Comparison of ENCODE assay signal across 8 cellular contexts in genomic region chr4:133149932-133150642, GRCh38. TPM values are rescaled to one million over a fixed set of nuclear protein-coding genes. Genes with fewer than 3 reads are reported as not detected.
DNase-seq lines count a peak whose midpoint lies in the region; ATAC-seq and TF ChIP-seq lines count a peak whose summit lies in the region.

No MANE protein-coding gene starts in this region.

- no peak for DNase-seq in stimulated activated naive CD8-positive, alpha-beta T cell treated with anti-CD3 and anti-CD28 coated beads, Interleukin-15, Interleukin-2, amounts not matched to agents 100 U/mL and 50 U/mL, for 24 hours
- DNase-seq in dorsolateral prefrontal cortex (peak in 1 of 10 donors; percentile 34), NCI-H1694 (lab: John Stamatoyannopoulos, UW) (no peak), globus pallidus (ENCODE audit: low spot score) (no peak)

- peaks cover 87% of the 10 kb centered on the region for H3K27me3 Mint-ChIP-seq in stimulated activated naive CD8-positive, alpha-beta T cell treated with anti-CD3 and anti-CD28 coated beads, Interleukin-15, Interleukin-2, amounts not matched to agents 100 ng/mL and 50 ng/mL, for 24 hours

- intact Hi-C loops in dorsolateral prefrontal cortex (cut with DNase I) = loop anchor here (5.0 kb wide), 2 partner anchors 193 to 332 kb away; no protein-coding TSS in a partner anchor

- H3K36me3 Mint-ChIP-seq in stimulated activated naive CD8-positive, alpha-beta T cell treated with anti-CD3 and anti-CD28 coated beads, Interleukin-15, Interleukin-2, amounts not matched to agents 100 ng/mL and 50 ng/mL, for 24 hours (ENCODE audit: low read depth) = peaks cover 7% of the 10 kb centered on the region

- H4K20me1 ChIP-seq in neural cell (ENCODE audit: insufficient read depth) = no peaks in the 10 kb centered on the region

- peaks cover 31% of the 10 kb centered on the region for H3K4me1 Mint-ChIP-seq in stimulated activated naive CD8-positive, alpha-beta T cell treated with anti-CD3 and anti-CD28 coated beads, Interleukin-15, Interleukin-2, amounts not matched to agents 100 ng/mL and 50 ng/mL, for 24 hours (ENCODE audit: low read depth)

- H3K36me3 ChIP-seq in neural cell (ENCODE audit: insufficient read depth, low read length) = no peaks in the 10 kb centered on the region

- H3K4me3 Mint-ChIP-seq in stimulated activated naive CD8-positive, alpha-beta T cell treated with anti-CD3 and anti-CD28 coated beads, Interleukin-15, Interleukin-2, amounts not matched to agents 100 ng/mL and 50 ng/mL, for 24 hours = peak overlapping the region; percentile 25

- no peak for TF ChIP-seq RAD21 in neural cell (conservative IDR thresholded peaks at IDR 0.05)

- peak overlapping the region; percentile 77 for H3K9ac ChIP-seq in neural cell (ENCODE audit: low read length)

- H3K4me3 ChIP-seq in dorsolateral prefrontal cortex (peak overlapping the region; percentile 65 to 97 (median 80)), neural cell (ENCODE audit: low read length) (peak overlapping the region; percentile 81)

- no peak for TF ChIP-seq CTCF in dorsolateral prefrontal cortex (IDR thresholded peaks at IDR 0.05 in 54 of 56, conservative IDR thresholded peaks at IDR 0.05 in 2 of 56; ENCODE audit: low read depth in 1 of 56, partially characterized antibody in 56 of 56)
- TF ChIP-seq CTCF in neural cell (IDR thresholded peaks at IDR 0.05; ENCODE audit: poor library complexity, severe bottlenecking) = no peak

- no peaks in the 10 kb centered on the region for H3K79me2 ChIP-seq in neural cell (replicated peaks; ENCODE audit: insufficient read depth, low read length)

- H3K9me3 ChIP-seq in neural cell (ENCODE audit: low read length) = no peaks in the 10 kb centered on the region

- no peaks in the 10 kb centered on the region for H3K9me3 Mint-ChIP-seq in stimulated activated naive CD8-positive, alpha-beta T cell treated with anti-CD3 and anti-CD28 coated beads, Interleukin-15, Interleukin-2, amounts not matched to agents 100 ng/mL and 50 ng/mL, for 24 hours

- TF ChIP-seq EP300 in neural cell (conservative IDR thresholded peaks at IDR 0.05; ENCODE audit: poor library complexity, severe bottlenecking) = no peak

- H3K4me2 ChIP-seq in neural cell (ENCODE audit: low read length) = peak overlapping the region; percentile 68

- H3K9me2 ChIP-seq in neural cell (ENCODE audit: insufficient read depth, low read length) = no peaks in the 10 kb centered on the region

- no peak overlapping the region for H3K27ac Mint-ChIP-seq in stimulated activated naive CD8-positive, alpha-beta T cell treated with anti-CD3 and anti-CD28 coated beads, Interleukin-15, Interleukin-2, amounts not matched to agents 100 ng/mL and 50 ng/mL, for 24 hours

- H3K27me3 ChIP-seq in dorsolateral prefrontal cortex (peaks cover 0 to 3% (median 0%) of the 10 kb centered on the region in 45 donors), neural cell (ENCODE audit: insufficient read depth, low read depth, low read length) (peaks cover 50% of the 10 kb centered on the region)

- H3K27ac ChIP-seq in dorsolateral prefrontal cortex (peak overlapping the region; percentile 77 to 98 (median 95)), neural cell (ENCODE audit: low read length) (peak overlapping the region; percentile 1)

- no peak overlapping the region for H2AFZ ChIP-seq in neural cell (ENCODE audit: low read depth, low read length)

- H3F3A ChIP-seq in neural cell (ENCODE audit: insufficient read depth, low read length, poor library complexity, severe bottlenecking) = peaks cover 2% of the 10 kb centered on the region

- no peak for ATAC-seq in stimulated activated naive CD8-positive, alpha-beta T cell treated with anti-CD3 and anti-CD28 coated beads, Interleukin-15, Interleukin-2, amounts not matched to agents 100 U/mL and 50 U/mL, for 24 hours
- ATAC-seq in GM21717 (IDR thresholded peaks at IDR 0.05; ENCODE audit: unreplicated experiment) (no peak), GM18502 (IDR thresholded peaks at IDR 0.05; ENCODE audit: poor library complexity, unreplicated experiment) (no peak)

TF ChIP-seq in neural cell, 6 proteins besides CTCF, POLR2A, EP300 and RAD21:
- no peak for TF ChIP-seq SMC3 (conservative IDR thresholded peaks at IDR 0.05; ENCODE audit: poor library complexity)
- no peak for TF ChIP-seq POLR2AphosphoS5 (IDR thresholded peaks at IDR 0.05)
- no peak for TF ChIP-seq MXI1 (conservative IDR thresholded peaks at IDR 0.05; ENCODE audit: poor library complexity, severe bottlenecking)
- TF ChIP-seq REST (IDR thresholded peaks at IDR 0.05; ENCODE audit: borderline replicate concordance) = no peak
- no peak for TF ChIP-seq EZH2 (IDR thresholded peaks at IDR 0.05; ENCODE audit: borderline replicate concordance, insufficient read depth, low read length, poor library complexity, severe bottlenecking)
- no peak for TF ChIP-seq TAF1 (IDR thresholded peaks at IDR 0.05; ENCODE audit: low read depth)
TF ChIP-seq in neural cell: peak in this region for 0.

RNA-seq across cellular contexts. Expression of gene PCDH10, which starts 1.0 kb away (rescaled TPM):
- total RNA-seq in dorsolateral prefrontal cortex = 100 to 1,000 TPM in 17 of 120 experiments, 10 to 100 TPM in 103; 55.4 to 124 (median 86.6) TPM
- polyA plus RNA-seq in neural cell = 37.0 and 38.5 TPM in 2 replicates
- polyA minus RNA-seq in neural cell = 109 and 111 TPM in 2 replicates
